Comparison of ENCODE assay signal across 4 cellular contexts in the genomic region with DNA sequence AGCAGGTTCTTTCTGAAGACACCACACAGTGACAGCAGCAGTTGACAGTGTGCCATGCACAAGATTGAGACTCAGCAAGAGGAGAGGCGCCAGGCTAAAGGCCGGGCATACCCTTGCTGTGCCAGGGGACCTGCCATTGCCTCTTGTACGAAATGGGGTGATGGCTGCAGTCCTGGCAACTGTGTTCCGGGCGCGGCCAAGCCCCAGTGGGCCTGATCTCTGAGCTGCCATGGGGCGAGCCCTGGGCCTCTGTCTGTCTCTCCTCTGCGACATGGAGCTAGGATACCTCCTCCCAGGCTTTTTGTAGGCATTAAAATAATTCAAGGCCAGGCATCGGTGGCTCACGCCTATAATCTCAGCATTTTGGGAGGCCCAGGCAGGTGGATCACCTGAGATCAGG.
"Had no signal": no experiment of that assay in that cellular context is flagged by ENCODE, and none has a peak within 500 bp of the region (broad histone marks: within the 10 kb centered on the region; RNA-seq: fewer than 3 reads in every experiment).

No MANE protein-coding gene starts in this region.

- H3K4me3 ChIP-seq: GM23338 had no signal

- H2AFZ ChIP-seq: GM23338 had no signal

- H3K4me2 ChIP-seq: GM23338 had no signal

- DNase-seq: H9, HCEC 1CT, IMR-90 had no signal

- ATAC-seq: GM23338 had no signal
